ENCODE assay signal across 8 cellular contexts in the genomic region with DNA sequence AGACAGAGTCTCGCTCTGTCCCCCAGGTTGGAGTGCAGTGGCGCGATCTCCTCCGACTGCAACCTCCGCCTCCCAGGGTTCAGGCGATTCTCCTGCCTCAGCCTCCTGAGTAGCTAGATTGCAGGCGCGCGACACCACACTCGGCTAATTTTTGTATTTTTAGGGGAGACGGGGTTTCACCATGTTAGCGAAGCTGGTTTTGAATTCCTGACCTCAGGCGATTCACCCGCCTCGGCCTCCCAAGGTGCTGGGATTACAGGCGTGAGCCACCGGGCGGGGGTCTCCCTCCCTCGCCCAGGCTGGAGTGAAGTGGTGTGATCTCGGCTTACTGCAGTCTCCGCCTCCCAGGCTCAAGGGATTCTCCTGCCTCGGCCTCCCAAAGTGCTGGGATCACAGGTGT. TPM values are rescaled to one million over a fixed set of nuclear protein-coding genes. Genes with fewer than 3 reads are reported as not detected.
DNase-seq lines count a peak whose midpoint lies in the region; TF ChIP-seq lines count a peak whose summit lies in the region.
"Not testable (repeated sequence)": the region's sequence is repeated elsewhere in the genome, so short reads cannot be mapped to it uniquely, and the experiment has no call there.

No MANE protein-coding gene starts in this region.

- H3K4me3 Mint-ChIP-seq in CD4-positive, alpha-beta memory T cell, result peak overlapping the region; percentile 92 to 99 (median 96)
- H3K4me3 Mint-ChIP-seq in IgD-negative memory B cell, result peak overlapping the region; percentile 92 to 98 (median 96)
- peak overlapping the region; percentile 95 for H3K4me3 Mint-ChIP-seq in activated naive CD4-positive, alpha-beta T cell treated with anti-CD3 and anti-CD28 coated beads for 36 hours
- H3K4me3 Mint-ChIP-seq in nephron progenitor cell, result peak overlapping the region; percentile 97

- peaks cover 57% of the 10 kb centered on the region for H3K79me2 ChIP-seq in SK-N-SH (ENCODE audit: insufficient read depth)

- not testable (repeated sequence) for DNase-seq in CD4-positive, alpha-beta memory T cell; SK-N-SH; activated naive CD4-positive, alpha-beta T cell treated with anti-CD3 and anti-CD28 coated beads for 36 hours; iPS DF 6.9 (ENCODE audit: low read depth, low spot score)
- peak; percentile 72 for DNase-seq in ecto neural progenitor cell (ENCODE audit: low spot score)
- DNase-seq in nephron progenitor cell, result peak; percentile 8

- peak overlapping the region; percentile 73 for H3K4me2 ChIP-seq in SK-N-SH

- H3K27ac ChIP-seq in CD4-positive, alpha-beta memory T cell (ENCODE audit: low read depth, low read length); iPS DF 6.9 (ENCODE audit: low read length): not testable (repeated sequence)
- H3K27ac ChIP-seq in SK-N-SH (ENCODE audit: low read depth in 2 of 2, low read length in 1 of 2), result peak overlapping the region in 1 of 2 experiments; percentile 90; a peak in 1 of 4 replicates
- peak overlapping the region; percentile 92 for H3K27ac ChIP-seq in subcutaneous abdominal adipose tissue (ENCODE audit: low read depth, low read length)

- POLR2A ChIA-PET in CD4-positive, alpha-beta memory T cell (lab: Charles Lee; ENCODE audit: partially characterized antibody), result interaction anchor here (0.6 to 3.9 kb wide), 3 partner anchors 13 to 738 kb away, joined by 3 to 94 read pairs (median 3); partner anchors contain the start of genes CREB1 and IDH1
- POLR2A ChIA-PET in SK-N-SH (lab: Yijun Ruan, JAX), result not testable (repeated sequence)

- intact Hi-C loops in CD4-positive, alpha-beta memory T cell (cut with micrococcal nuclease), result loop anchor here (5.0 to 10.0 kb wide), 5 partner anchors 555 to 1735 kb away; partner anchors contain the start of genes CCNYL1, FASTKD2, KLF7 and MDH1B
- intact Hi-C loops in activated naive CD4-positive, alpha-beta T cell treated with anti-CD3 and anti-CD28 coated beads for 36 hours (cut with micrococcal nuclease), result loop anchor here (2.0 to 10.0 kb wide), 7 partner anchors 13 to 1735 kb away; partner anchors contain the start of genes FASTKD2, MDH1B and RPE

- TF ChIP-seq RAD21 in SK-N-SH (IDR thresholded peaks at IDR 0.05; ENCODE audit: low read length), result not testable (repeated sequence)

- peaks cover 29 to 64% (median 43%) of the 10 kb centered on the region in 4 donors for H3K4me1 Mint-ChIP-seq in CD4-positive, alpha-beta memory T cell
- peaks cover 29 to 44% (median 33%) of the 10 kb centered on the region in 3 donors for H3K4me1 Mint-ChIP-seq in IgD-negative memory B cell
- H3K4me1 Mint-ChIP-seq in activated naive CD4-positive, alpha-beta T cell treated with anti-CD3 and anti-CD28 coated beads for 36 hours (ENCODE audit: low read depth), result peaks cover 37% of the 10 kb centered on the region
- H3K4me1 Mint-ChIP-seq in nephron progenitor cell, result peaks cover 39% of the 10 kb centered on the region

- H3K4me1 ChIP-seq in CD4-positive, alpha-beta memory T cell (ENCODE audit: insufficient read depth, low read length), result peaks cover 46% of the 10 kb centered on the region
- H3K4me1 ChIP-seq in SK-N-SH (ENCODE audit: control insufficient read depth in 1 of 2, insufficient read depth in 2 of 2, low read depth in 1 of 2, low read length in 1 of 2) (peaks cover 5 to 12% of the 10 kb centered on the region in 2 experiments; a peak in 2 of 4 replicates), subcutaneous abdominal adipose tissue (ENCODE audit: control insufficient read depth in 5 of 5, insufficient read depth in 5 of 5, low read length in 5 of 5) (peaks cover 3 to 43% (median 34%) of the 10 kb centered on the region in 5 donors)
- not testable (repeated sequence) for H3K4me1 ChIP-seq in iPS DF 6.9 (ENCODE audit: control insufficient read depth, insufficient read depth, low read length)

- H3K36me3 Mint-ChIP-seq in CD4-positive, alpha-beta memory T cell, result peaks cover 13 to 28% of the 10 kb centered on the region in 2 donors
- not testable (repeated sequence) for H3K36me3 Mint-ChIP-seq in IgD-negative memory B cell; activated naive CD4-positive, alpha-beta T cell treated with anti-CD3 and anti-CD28 coated beads for 36 hours (ENCODE audit: low read depth)
- peaks cover 22% of the 10 kb centered on the region for H3K36me3 Mint-ChIP-seq in nephron progenitor cell (ENCODE audit: low read depth)

- not testable (repeated sequence) for TF ChIP-seq CTCF in SK-N-SH (IDR thresholded peaks at IDR 0.05); nephron progenitor cell (IDR thresholded peaks at IDR 0.05)

- H3K9me3 ChIP-seq in CD4-positive, alpha-beta memory T cell (ENCODE audit: control insufficient read depth in 1 of 2, low read length in 2 of 2); SK-N-SH; iPS DF 6.9 (ENCODE audit: control insufficient read depth, insufficient read depth, low read length); subcutaneous abdominal adipose tissue (ENCODE audit: control insufficient read depth in 5 of 5, low read length in 5 of 5): not testable (repeated sequence)

- peak overlapping the region; percentile 87; the same call in 1 of the 2 replicates for H3K9ac ChIP-seq in SK-N-SH
- peak overlapping the region in 3 of 5 donors; percentile 39 to 93 (median 73) for H3K9ac ChIP-seq in subcutaneous abdominal adipose tissue (ENCODE audit: low read length in 5 of 5)

- H3K27me3 Mint-ChIP-seq in CD4-positive, alpha-beta memory T cell; IgD-negative memory B cell; activated naive CD4-positive, alpha-beta T cell treated with anti-CD3 and anti-CD28 coated beads for 36 hours (ENCODE audit: low read depth); nephron progenitor cell (ENCODE audit: low read depth, poor library complexity): not testable (repeated sequence)

- H3K9me2 ChIP-seq in SK-N-SH, result not testable (repeated sequence)

- not testable (repeated sequence) for TF ChIP-seq EP300 in SK-N-SH (IDR thresholded peaks at IDR 0.05; ENCODE audit: borderline replicate concordance in 1 of 2, low read depth in 1 of 2, low read length in 1 of 2)

- H3K27me3 ChIP-seq in CD4-positive, alpha-beta memory T cell (ENCODE audit: insufficient read depth, low read length); SK-N-SH (ENCODE audit: insufficient read depth); iPS DF 6.9 (ENCODE audit: control insufficient read depth, insufficient read depth, low read length); subcutaneous abdominal adipose tissue (ENCODE audit: control insufficient read depth in 5 of 5, insufficient read depth in 4 of 5, low read length in 5 of 5): not testable (repeated sequence)

- peak overlapping the region; percentile 36 to 92 (median 60) for H3K27ac Mint-ChIP-seq in CD4-positive, alpha-beta memory T cell
- peak overlapping the region in 2 of 3 donors; percentile 84 to 95 for H3K27ac Mint-ChIP-seq in IgD-negative memory B cell
- H3K27ac Mint-ChIP-seq in activated naive CD4-positive, alpha-beta T cell treated with anti-CD3 and anti-CD28 coated beads for 36 hours, result not testable (repeated sequence)
- peak overlapping the region; percentile 99 for H3K27ac Mint-ChIP-seq in nephron progenitor cell

- CTCF ChIA-PET in CD4-positive, alpha-beta memory T cell (lab: Charles Lee; ENCODE audit: partially characterized antibody), result interaction anchor here (1.2 to 12.4 kb wide), 3 partner anchors 9 to 91 kb away, joined by 3 to 138 read pairs (median 10); partner anchors contain the start of gene IDH1
- CTCF ChIA-PET in SK-N-SH (lab: Yijun Ruan, JAX), result interaction anchor here (1.2 kb wide), 1 partner anchor 92 kb away, joined by 4 read pairs; no protein-coding TSS in a partner anchor
- CTCF ChIA-PET in activated naive CD4-positive, alpha-beta T cell treated with anti-CD3 and anti-CD28 coated beads for 36 hours (lab: Charles Lee), result interaction anchor here (0.6 to 1.7 kb wide), 3 partner anchors 13 to 1316 kb away, joined by 3 to 8 read pairs (median 3); partner anchors contain the start of gene IDH1

- 14% methylated on average over 16 of the region's 22 CpGs for WGBS in SK-N-SH (ENCODE audit: low lambda C conversion rate)
- no CpG with 5 or more reads among the region's 22 CpGs for WGBS in iPS DF 6.9 (ENCODE audit: insufficient coverage, insufficient read length)

- not testable (repeated sequence) for H2AFZ ChIP-seq in SK-N-SH (ENCODE audit: low read depth)

- H4K20me1 ChIP-seq in SK-N-SH (ENCODE audit: insufficient read depth), result peaks cover 15% of the 10 kb centered on the region; the same call in 1 of the 2 replicates

- H3F3A ChIP-seq in SK-N-SH (replicated peaks; ENCODE audit: insufficient read depth), result peaks cover 21% of the 10 kb centered on the region

- H3K4me3 ChIP-seq in CD4-positive, alpha-beta memory T cell (ENCODE audit: low read length in 2 of 2), result not testable (repeated sequence)
- H3K4me3 ChIP-seq in SK-N-SH (ENCODE audit: low read depth in 2 of 2, low read length in 1 of 2) (peak overlapping the region; percentile 84 to 85), iPS DF 6.9 (ENCODE audit: low read length) (peak overlapping the region; percentile 0; the same call in 1 of the 2 replicates), subcutaneous abdominal adipose tissue (ENCODE audit: low read depth in 1 of 5, low read length in 5 of 5) (peak overlapping the region in 2 of 5 donors; percentile 22 to 37)

- H3K36me3 ChIP-seq in CD4-positive, alpha-beta memory T cell (ENCODE audit: insufficient read depth, low read length); SK-N-SH (replicated peaks in 1 of 2; ENCODE audit: control insufficient read depth in 1 of 2, insufficient read depth in 2 of 2, low read length in 1 of 2); iPS DF 6.9 (ENCODE audit: control insufficient read depth, insufficient read depth, low read length): not testable (repeated sequence)
- peaks cover 3 to 12% (median 7%) of the 10 kb centered on the region in 5 donors for H3K36me3 ChIP-seq in subcutaneous abdominal adipose tissue (ENCODE audit: control insufficient read depth in 5 of 5, insufficient read depth in 5 of 5, low read length in 5 of 5)

- H3K9me3 Mint-ChIP-seq in CD4-positive, alpha-beta memory T cell; IgD-negative memory B cell; activated naive CD4-positive, alpha-beta T cell treated with anti-CD3 and anti-CD28 coated beads for 36 hours; nephron progenitor cell: not testable (repeated sequence)

RNA-seq across cellular contexts. Expression of gene PIKFYVE, which starts 1.5 kb away (rescaled TPM):
- total RNA-seq in CD4-positive, alpha-beta memory T cell, result 10 to 100 TPM; 44.5 to 45.8 TPM
- polyA plus RNA-seq in CD4-positive, alpha-beta memory T cell, result 1 to 10 TPM; 3.3 to 8.3 TPM
- polyA plus RNA-seq in IgD-negative memory B cell, result 15.5 TPM
- 7.0 and 10.2 TPM in 2 replicates for polyA plus RNA-seq in SK-N-SH (2012; rRNA removed)
- 9.6 and 10.2 TPM in 2 replicates for polyA plus RNA-seq in SK-N-SH (2012; cell fraction: cytosol; rRNA removed)
- polyA plus RNA-seq in SK-N-SH (2012; cell fraction: nucleus; rRNA removed), result 8.0 and 18.1 TPM in 2 replicates
- total RNA-seq in activated naive CD4-positive, alpha-beta T cell treated with anti-CD3 and anti-CD28 coated beads for 36 hours, result 10 to 100 TPM; 20.2 to 22.4 TPM

RNA-seq across cellular contexts. Expression of gene IDH1, which starts 12.7 kb away (rescaled TPM):
- 10 to 100 TPM; 25.6 to 25.9 TPM for total RNA-seq in CD4-positive, alpha-beta memory T cell
- polyA plus RNA-seq in CD4-positive, alpha-beta memory T cell, result 1 to 10 TPM; 5.9 to 6.1 TPM
- polyA plus RNA-seq in IgD-negative memory B cell, result 9.9 TPM
- polyA plus RNA-seq in SK-N-SH (2012; rRNA removed), result 43.4 and 57.2 TPM in 2 replicates
- 62.2 and 66.7 TPM in 2 replicates for polyA plus RNA-seq in SK-N-SH (2012; cell fraction: cytosol; rRNA removed)
- 43.6 and 57.6 TPM in 2 replicates for polyA plus RNA-seq in SK-N-SH (2012; cell fraction: nucleus; rRNA removed)
- 10 to 100 TPM; 18.5 to 21.9 TPM for total RNA-seq in activated naive CD4-positive, alpha-beta T cell treated with anti-CD3 and anti-CD28 coated beads for 36 hours
